2 cellular contexts compared by ENCODE assay signal in the genomic region with DNA sequence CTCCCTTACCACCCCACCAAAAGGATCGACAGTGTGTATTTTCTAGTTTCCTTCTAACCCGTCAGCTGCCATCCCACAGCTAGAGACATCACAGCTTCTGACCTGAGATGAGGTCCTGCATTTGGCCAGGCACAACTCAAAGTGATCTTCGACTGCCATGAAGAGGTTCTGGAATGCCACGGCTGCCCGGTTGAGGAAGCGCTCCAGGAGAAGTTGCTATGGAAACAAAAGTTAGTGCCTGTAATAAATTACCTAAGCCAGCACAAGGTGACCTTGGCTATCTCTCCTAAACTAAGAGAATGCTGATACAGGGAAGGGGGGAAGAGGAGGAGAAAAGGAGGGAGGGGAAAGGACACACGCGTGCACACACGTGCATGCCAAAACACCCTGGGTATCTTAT.
A peak's percentile ranks its signal among the peaks of the same experiment; 100 is the strongest.
TF ChIP-seq lines count a peak whose summit lies in the region.

No MANE protein-coding gene starts in this region.

TF ChIP-seq in HEK293T, 16 proteins besides CTCF, POLR2A, EP300 and RAD21 (continued from another document):
- TF ChIP-seq, protein P1, sequence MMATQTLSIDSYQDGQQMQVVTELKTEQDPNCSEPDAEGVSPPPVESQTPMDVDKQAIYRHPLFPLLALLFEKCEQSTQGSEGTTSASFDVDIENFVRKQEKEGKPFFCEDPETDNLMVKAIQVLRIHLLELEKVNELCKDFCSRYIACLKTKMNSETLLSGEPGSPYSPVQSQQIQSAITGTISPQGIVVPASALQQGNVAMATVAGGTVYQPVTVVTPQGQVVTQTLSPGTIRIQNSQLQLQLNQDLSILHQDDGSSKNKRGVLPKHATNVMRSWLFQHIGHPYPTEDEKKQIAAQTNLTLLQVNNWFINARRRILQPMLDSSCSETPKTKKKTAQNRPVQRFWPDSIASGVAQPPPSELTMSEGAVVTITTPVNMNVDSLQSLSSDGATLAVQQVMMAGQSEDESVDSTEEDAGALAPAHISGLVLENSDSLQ (IDR thresholded peaks at IDR 0.05), result peak; percentile 44; the same call in 1 of the 2 replicates

TF ChIP-seq in GM12891, 5 proteins besides CTCF, POLR2A, EP300 and RAD21 (continued from another document):
- TF ChIP-seq PAX5 (IDR thresholded peaks at IDR 0.05; ENCODE audit: insufficient read depth, low read length, severe bottlenecking), result no peak
